ENCODE assay signal across 27 cellular contexts in the genomic region with DNA sequence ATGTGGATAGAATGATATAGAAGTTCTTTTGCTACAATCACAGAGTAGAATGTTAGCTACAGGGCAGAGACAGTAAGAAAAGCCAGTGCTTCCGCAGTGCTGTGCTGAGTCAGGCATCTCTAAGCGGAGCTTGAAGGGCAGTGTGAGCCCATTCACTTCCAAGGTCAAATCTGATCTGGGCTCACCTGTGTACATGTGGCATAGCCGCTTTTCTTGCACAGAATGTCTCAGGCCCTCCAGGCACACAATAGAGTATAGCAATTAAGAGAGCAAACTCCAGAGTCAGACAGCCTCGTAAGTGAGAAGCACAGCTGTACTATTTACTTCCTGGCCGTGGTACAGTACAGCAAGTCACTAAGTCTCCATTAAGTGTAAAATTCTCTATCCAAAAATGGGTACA. TPM values are rescaled to one million over a fixed set of nuclear protein-coding genes. Genes with fewer than 3 reads are reported as not detected.
DNase-seq lines count a peak whose midpoint lies in the region; FAIRE-seq and TF ChIP-seq lines count a peak whose summit lies in the region.
"Had no signal": no experiment of that assay in that cellular context is flagged by ENCODE, and none has a peak within 500 bp of the region (broad histone marks: within the 10 kb centered on the region; RNA-seq: fewer than 3 reads in every experiment).

No MANE protein-coding gene starts in this region.

- intact Hi-C loops in sigmoid colon (cut with DNase I) = no loop called here

- H3K4me1 ChIP-seq in MM.1S (ENCODE audit: low read length) (no peaks in the 10 kb centered on the region), astrocyte (ENCODE audit: insufficient read depth, low read length) (peaks cover 26% of the 10 kb centered on the region), mesodermal cell (ENCODE audit: control insufficient read depth, insufficient read depth, low read length, poor library complexity, severe bottlenecking) (peaks cover 44% of the 10 kb centered on the region), sigmoid colon (peaks cover 0 to 99% (median 84%) of the 10 kb centered on the region in 4 donors), Karpas-422 (ENCODE audit: low read length) (no peaks in the 10 kb centered on the region)

- TF ChIP-seq EP300 in sigmoid colon (IDR thresholded peaks at IDR 0.05) = no peak

- peaks cover 63% of the 10 kb centered on the region for H3K4me1 Mint-ChIP-seq in astrocyte (ENCODE audit: low read depth, unreplicated experiment)

- no peak overlapping the region; the same call in 1 of the 2 replicates for H3K4me2 ChIP-seq in MM.1S (ENCODE audit: low read depth, low read length)
- no peak overlapping the region for H3K4me2 ChIP-seq in astrocyte (ENCODE audit: low read length)
- no peak overlapping the region for H3K4me2 ChIP-seq in Karpas-422 (ENCODE audit: low read depth, low read length, poor library complexity, severe bottlenecking)

- H3F3A ChIP-seq in MM.1S (ENCODE audit: insufficient read depth, low read length) = no peaks in the 10 kb centered on the region

- H2AFZ ChIP-seq in MM.1S (ENCODE audit: low read length) (no peak overlapping the region), astrocyte (ENCODE audit: low read depth, low read length) (no peak overlapping the region), Karpas-422 (ENCODE audit: low read length) (no peak overlapping the region)
- H2AFZ ChIP-seq: GM23248 had no signal

- peaks cover 16% of the 10 kb centered on the region for H3K36me3 Mint-ChIP-seq in astrocyte (ENCODE audit: low read depth, unreplicated experiment)

- H3K4me3 ChIP-seq in MM.1S (ENCODE audit: low read length) = no peak overlapping the region
- H3K4me3 ChIP-seq in astrocyte (ENCODE audit: insufficient read depth, low read depth, low read length) = no peak overlapping the region
- H3K4me3 ChIP-seq in mesodermal cell (ENCODE audit: extremely low read depth, insufficient read depth, low read length, poor library complexity, severe bottlenecking) = no peak overlapping the region
- no peak overlapping the region for H3K4me3 ChIP-seq in sigmoid colon
- H3K4me3 ChIP-seq in Karpas-422 (ENCODE audit: low read length) = no peak overlapping the region
- H3K4me3 ChIP-seq: GM23248, MG63, tibial artery had no signal

- H3K27me3 Mint-ChIP-seq in astrocyte (ENCODE audit: low read depth, unreplicated experiment) = no peaks in the 10 kb centered on the region
- H3K27me3 Mint-ChIP-seq: CD4-positive, alpha-beta T cell; dendritic cell treated with granulocyte-macrophage colony-stimulating factor and Interleukin-4, amounts not matched to agents 40 ng/mL and 50 ng/mL, for 4 days; stimulated activated naive CD8-positive, alpha-beta T cell treated with anti-CD3 and anti-CD28 coated beads, Interleukin-15, Interleukin-2, amounts not matched to agents 100 ng/mL and 50 ng/mL, for 24 hours had no signal

- H3K9ac ChIP-seq in MM.1S (ENCODE audit: low read length) (no peak overlapping the region), astrocyte (ENCODE audit: low read length) (no peak overlapping the region), Karpas-422 (ENCODE audit: low read length) (no peak overlapping the region)
- H3K9ac ChIP-seq: GM23248 had no signal

- peaks cover 9% of the 10 kb centered on the region; the same call in 1 of the 2 replicates for H3K36me3 ChIP-seq in MM.1S (replicated peaks; ENCODE audit: insufficient read depth, low read length)
- H3K36me3 ChIP-seq in astrocyte (ENCODE audit: insufficient read depth, low read length) = peaks cover 17% of the 10 kb centered on the region
- H3K36me3 ChIP-seq in mesodermal cell (ENCODE audit: control insufficient read depth, insufficient read depth, low read length) = peaks cover 44% of the 10 kb centered on the region
- H3K36me3 ChIP-seq in sigmoid colon = peaks cover 0 to 16% (median 4%) of the 10 kb centered on the region in 4 donors
- no peaks in the 10 kb centered on the region for H3K36me3 ChIP-seq in Karpas-422 (ENCODE audit: insufficient read depth, low read length)

- no peaks in the 10 kb centered on the region for H3K9me3 Mint-ChIP-seq in astrocyte (ENCODE audit: unreplicated experiment)
- H3K9me3 Mint-ChIP-seq: CD4-positive, alpha-beta T cell; dendritic cell treated with granulocyte-macrophage colony-stimulating factor and Interleukin-4, amounts not matched to agents 40 ng/mL and 50 ng/mL, for 4 days; HFFc6; stimulated activated naive CD8-positive, alpha-beta T cell treated with anti-CD3 and anti-CD28 coated beads, Interleukin-15, Interleukin-2, amounts not matched to agents 100 ng/mL and 50 ng/mL, for 24 hours had no signal

- DNase-seq in MM.1S (peak; percentile 41), astrocyte (ENCODE audit: low read depth) (no peak), sigmoid colon (no peak), GM03348 (ENCODE audit: low spot score) (no peak), Karpas-422 (no peak)
- no peak for DNase-seq in activated CD4-positive, alpha-beta T cell treated with anti-CD3 and anti-CD28 coated beads, Interleukin-2, amount 50 U/mL, for 1 hour
- DNase-seq: activated CD4-positive, alpha-beta T cell treated with anti-CD3 and anti-CD28 coated beads, Interleukin-2, amount 50 U/mL, for 48 hours; activated CD4-positive, CD25-positive, alpha-beta regulatory T cell; activated CD8-positive, alpha-beta memory T cell treated with anti-CD3 and anti-CD28 coated beads, Interleukin-2, amount 50 U/mL, for 4 hours; activated naive CD4-positive, alpha-beta T cell treated with anti-CD3 and anti-CD28 coated beads, Interleukin-2, amount 50 U/mL, for 16 hours; amygdala; CD4-positive, alpha-beta T cell; DMS153; GM23248; HFFc6; MG63; NCI-H1694; nucleus accumbens; OCI-M1; right cardiac atrium; tibial artery had no signal

- peak overlapping the region; percentile 36 for H3K27ac ChIP-seq in MM.1S (ENCODE audit: low read length)
- H3K27ac ChIP-seq in astrocyte (ENCODE audit: low read depth, low read length) = no peak overlapping the region
- H3K27ac ChIP-seq in mesodermal cell (ENCODE audit: low read depth, low read length, severe bottlenecking) = peak overlapping the region; percentile 26
- peak overlapping the region; percentile 38 to 100 (median 97) for H3K27ac ChIP-seq in sigmoid colon
- no peak overlapping the region for H3K27ac ChIP-seq in Karpas-422 (ENCODE audit: low read length)
- H3K27ac ChIP-seq: GM23248 had no signal

- H3K79me2 ChIP-seq in MM.1S (ENCODE audit: low read length) = peaks cover 100% of the 10 kb centered on the region
- peaks cover 100% of the 10 kb centered on the region for H3K79me2 ChIP-seq in astrocyte (ENCODE audit: insufficient read depth, low read length)
- no peaks in the 10 kb centered on the region for H3K79me2 ChIP-seq in Karpas-422 (ENCODE audit: low read length)

- TF ChIP-seq CTCF in MM.1S (IDR thresholded peaks at IDR 0.05; ENCODE audit: low read length) = no peak
- TF ChIP-seq CTCF in astrocyte (IDR thresholded peaks at IDR 0.05; ENCODE audit: insufficient read depth, low read depth, low read length) = no peak
- no peak for TF ChIP-seq CTCF in sigmoid colon (IDR thresholded peaks at IDR 0.05)

- H3K9me2 ChIP-seq in MM.1S (replicated peaks; ENCODE audit: insufficient read depth, low read length) = no peaks in the 10 kb centered on the region
- no peaks in the 10 kb centered on the region for H3K9me2 ChIP-seq in Karpas-422 (replicated peaks; ENCODE audit: insufficient read depth, low read length)

- 92 to 97% methylated on average over 4 of the region's 5 CpGs for WGBS in mesodermal cell (ENCODE audit: insufficient coverage in 2 of 2), 2 experiments
- 41 to 73% methylated on average over 5 of the region's 5 CpGs for WGBS in sigmoid colon, 2 donors

- H3K9me3 ChIP-seq in MM.1S (replicated peaks; ENCODE audit: insufficient read depth, low read length) (no peaks in the 10 kb centered on the region), astrocyte (ENCODE audit: insufficient read depth, low read depth, low read length) (no peaks in the 10 kb centered on the region), mesodermal cell (ENCODE audit: control insufficient read depth, low read length) (no peaks in the 10 kb centered on the region), sigmoid colon (no peaks in the 10 kb centered on the region), Karpas-422 (ENCODE audit: low read length) (no peaks in the 10 kb centered on the region)
- H3K9me3 ChIP-seq: MG63, tibial artery had no signal

- H3K4me3 Mint-ChIP-seq in astrocyte (ENCODE audit: unreplicated experiment) = peak overlapping the region; percentile 12
- H3K4me3 Mint-ChIP-seq: CD4-positive, alpha-beta T cell; dendritic cell treated with granulocyte-macrophage colony-stimulating factor and Interleukin-4, amounts not matched to agents 40 ng/mL and 50 ng/mL, for 4 days; HFFc6; stimulated activated naive CD8-positive, alpha-beta T cell treated with anti-CD3 and anti-CD28 coated beads, Interleukin-15, Interleukin-2, amounts not matched to agents 100 ng/mL and 50 ng/mL, for 24 hours had no signal

- H3K27ac Mint-ChIP-seq in astrocyte (ENCODE audit: unreplicated experiment) = no peak overlapping the region
- H3K27ac Mint-ChIP-seq: CD4-positive, alpha-beta T cell; dendritic cell treated with granulocyte-macrophage colony-stimulating factor and Interleukin-4, amounts not matched to agents 40 ng/mL and 50 ng/mL, for 4 days; stimulated activated naive CD8-positive, alpha-beta T cell treated with anti-CD3 and anti-CD28 coated beads, Interleukin-15, Interleukin-2, amounts not matched to agents 100 ng/mL and 50 ng/mL, for 24 hours had no signal

- no peaks in the 10 kb centered on the region; the same call in 1 of the 2 replicates for H4K20me1 ChIP-seq in MM.1S (ENCODE audit: insufficient read depth, low read length)
- H4K20me1 ChIP-seq in astrocyte (ENCODE audit: insufficient read depth, low read length) = peaks cover 77% of the 10 kb centered on the region
- peaks cover 20% of the 10 kb centered on the region; the same call in 1 of the 2 replicates for H4K20me1 ChIP-seq in Karpas-422 (ENCODE audit: insufficient read depth, low read depth, low read length)

- FAIRE-seq in astrocyte (lab: Jason Lieb, UNC) = no peak
- FAIRE-seq: endometrium, G401.6, GM18507 had no signal

- no peak for TF ChIP-seq POLR2A in sigmoid colon (IDR thresholded peaks at IDR 0.05)

- H3K27me3 ChIP-seq in MM.1S (replicated peaks; ENCODE audit: insufficient read depth, low read length) (no peaks in the 10 kb centered on the region), astrocyte (ENCODE audit: insufficient read depth, low read length) (no peaks in the 10 kb centered on the region), sigmoid colon (no peaks in the 10 kb centered on the region), Karpas-422 (ENCODE audit: low read length) (0 out of 2 replicates have a peak, but pooled peaks cover 3% of the 10 kb centered on the region)
- H3K27me3 ChIP-seq: MG63, tibial artery had no signal

RNA-seq across cellular contexts. Expression of a gene that starts 26.8 kb away (rescaled TPM):
- total RNA-seq in astrocyte (364 and 391 TPM in 2 replicates), sigmoid colon (100 to 1,000 TPM; 247 to 569 (median 360) TPM)
- polyA plus RNA-seq in mesodermal cell (2013, experiment 1 of 2) = 168 TPM
- 149 TPM for polyA plus RNA-seq in mesodermal cell (2013, experiment 2 of 2)
- 10 to 100 TPM; 38.4 to 50.2 (median 49.2) TPM for polyA plus RNA-seq in sigmoid colon
- 11.1 and 14.9 TPM in 2 replicates for total RNA-seq in Karpas-422 (2014; rRNA removed; shearing (Covaris generic); ENCODE audit: low replicate concordance)

Comparison
In these comparisons a context has a peak if more than half of its experiments do, and no peak if none do; other contexts are left out.
1. H3K27ac ChIP-seq: peak in MM.1S (single experiment), mesodermal cell (single experiment) and sigmoid colon (4 of 4); none in astrocyte (single experiment) and Karpas-422 (single experiment).
2. RNA of a gene that starts 26.8 kb away (total RNA-seq): 247 to 569 TPM in sigmoid colon and 364 to 391 TPM in astrocyte; 11.1 to 14.9 TPM in Karpas-422; every median in the first group is over 10 times any median in the second.